Comparison of ENCODE assay signal across 22 cellular contexts in genomic region chr9:84863372-84863771, GRCh38.
DNase-seq lines count a peak whose midpoint lies in the region; ATAC-seq, FAIRE-seq and TF ChIP-seq lines count a peak whose summit lies in the region.
"Had no signal": no experiment of that assay in that cellular context is flagged by ENCODE, and none has a peak within 500 bp of the region (broad histone marks: within the 10 kb centered on the region; RNA-seq: fewer than 3 reads in every experiment).

No MANE protein-coding gene starts in this region.

- H3K27ac Mint-ChIP-seq in GM23338 (no peak overlapping the region), neural progenitor cell (peak overlapping the region; percentile 55)
- H3K27ac Mint-ChIP-seq: CD4-positive, alpha-beta T cell; IgD-negative memory B cell had no signal

- no peak overlapping the region for H3K9ac ChIP-seq in keratinocyte (ENCODE audit: control insufficient read depth, extremely low read depth, insufficient read depth, low read length)
- H3K9ac ChIP-seq in neural progenitor cell = no peak overlapping the region
- H3K9ac ChIP-seq: GM23248 had no signal

- H3K27me3 Mint-ChIP-seq in GM23338 (ENCODE audit: insufficient read depth, low read depth, poor library complexity) = peaks cover 10% of the 10 kb centered on the region
- H3K27me3 Mint-ChIP-seq in neural progenitor cell (ENCODE audit: insufficient read depth, low read depth) = peaks cover 2% of the 10 kb centered on the region
- H3K27me3 Mint-ChIP-seq: CD4-positive, alpha-beta T cell; IgD-negative memory B cell had no signal

- H3K4me3 ChIP-seq in GM23338 (no peak overlapping the region), RWPE2 (ENCODE audit: severe bottlenecking) (no peak overlapping the region), keratinocyte (ENCODE audit: control insufficient read depth in 2 of 3, extremely low read depth in 1 of 3, insufficient read depth in 2 of 3, low read depth in 1 of 3, low read length in 3 of 3) (no peak overlapping the region), neural progenitor cell (no peak overlapping the region)
- H3K4me3 ChIP-seq: A549, GM23248 had no signal

- no peaks in the 10 kb centered on the region for H3K27me3 ChIP-seq in GM23338 (ENCODE audit: insufficient read depth)
- H3K27me3 ChIP-seq in RWPE2 (ENCODE audit: insufficient read depth, poor library complexity, severe bottlenecking) = no peaks in the 10 kb centered on the region
- H3K27me3 ChIP-seq in keratinocyte (ENCODE audit: control insufficient read depth, extremely low read depth, insufficient read depth, low read length) = no peaks in the 10 kb centered on the region
- no peaks in the 10 kb centered on the region for H3K27me3 ChIP-seq in neural progenitor cell

- dilution Hi-C loops in keratinocyte (cut with MboI; ENCODE audit: extremely low pct_ligation_motif_present, low sequenced_read_pairs) = no loop called here

- peaks cover 57% of the 10 kb centered on the region for H3K4me1 Mint-ChIP-seq in GM23338
- H3K4me1 Mint-ChIP-seq in neural progenitor cell = peaks cover 66% of the 10 kb centered on the region
- H3K4me1 Mint-ChIP-seq: IgD-negative memory B cell had no signal

- H3K4me2 ChIP-seq in GM23338 = peak overlapping the region; percentile 46
- peak overlapping the region; percentile 11 for H3K4me2 ChIP-seq in keratinocyte (ENCODE audit: control insufficient read depth, extremely low read depth, insufficient read depth, low read depth, low read length)
- peak overlapping the region; percentile 38 for H3K4me2 ChIP-seq in neural progenitor cell
- H3K4me2 ChIP-seq: A549 had no signal

- FAIRE-seq in keratinocyte (lab: Jason Lieb, UNC) = no peak
- FAIRE-seq: A549, D721Med, G401.6, GM12891, HepG2 had no signal

- peaks cover 18% of the 10 kb centered on the region; the same call in 1 of the 2 replicates for H3K9me2 ChIP-seq in GM23338 (ENCODE audit: insufficient read depth)

- H4K20me1 ChIP-seq in GM23338 (replicated peaks; ENCODE audit: insufficient read depth) = no peaks in the 10 kb centered on the region
- no peaks in the 10 kb centered on the region for H4K20me1 ChIP-seq in keratinocyte (ENCODE audit: control insufficient read depth, extremely low read depth, insufficient read depth, low read length)
- no peaks in the 10 kb centered on the region for H4K20me1 ChIP-seq in neural progenitor cell (ENCODE audit: low read depth)

- DNase-seq in GM23338 (ENCODE audit: low spot score) (no peak), RWPE2 (ENCODE audit: low spot score) (no peak), keratinocyte (ENCODE audit: low read depth, low spot score) (no peak), neural progenitor cell (ENCODE audit: low spot score) (no peak), NCI-H2107 treated with DMSO at 0.1 percent for 48 hours (lab: John Stamatoyannopoulos, UW; ENCODE audit: unreplicated experiment) (no peak), medulla oblongata (ENCODE audit: extremely low spot score) (no peak)
- DNase-seq: AML-193; Caco-2; CD4-positive, alpha-beta T cell; HCEC 1CT had no signal

- ATAC-seq in GM23338 (no peak), RWPE2 (ENCODE audit: low read depth) (no peak), HG03196 (IDR thresholded peaks at IDR 0.05; ENCODE audit: unreplicated experiment) (no peak), HG03354 (IDR thresholded peaks at IDR 0.05; ENCODE audit: poor library complexity, severe bottlenecking, unreplicated experiment) (no peak)
- ATAC-seq: HepG2 had no signal

- H3K9me3 ChIP-seq in RWPE2 (ENCODE audit: severe bottlenecking) = no peaks in the 10 kb centered on the region
- H3K9me3 ChIP-seq in keratinocyte (ENCODE audit: control insufficient read depth, low read depth, low read length) = no peaks in the 10 kb centered on the region
- no peaks in the 10 kb centered on the region for H3K9me3 ChIP-seq in neural progenitor cell (ENCODE audit: low read depth)
- H3K9me3 ChIP-seq: A549, Caco-2 had no signal

- H3K27ac ChIP-seq in GM23338 (ENCODE audit: low read depth) (no peak overlapping the region), RWPE2 (ENCODE audit: poor library complexity, severe bottlenecking) (peak overlapping the region; percentile 48), keratinocyte (ENCODE audit: control insufficient read depth, insufficient read depth, low read length) (no peak overlapping the region), neural progenitor cell (no peak overlapping the region)
- H3K27ac ChIP-seq: 22Rv1, A549, C4-2B, GM23248, HL-60 had no signal

- H3F3A ChIP-seq in GM23338 (replicated peaks; ENCODE audit: low read depth) = no peaks in the 10 kb centered on the region
- peaks cover 27% of the 10 kb centered on the region for H3F3A ChIP-seq in neural progenitor cell (ENCODE audit: low read depth)

- H2AFZ ChIP-seq in GM23338 = no peak overlapping the region; the same call in 1 of the 2 replicates
- H2AFZ ChIP-seq in keratinocyte (ENCODE audit: control insufficient read depth, low read length) = no peak overlapping the region
- H2AFZ ChIP-seq in neural progenitor cell (replicated peaks) = peak overlapping the region; percentile 77
- H2AFZ ChIP-seq: GM23248 had no signal

- no peaks in the 10 kb centered on the region for H3K9me3 Mint-ChIP-seq in GM23338
- H3K9me3 Mint-ChIP-seq in neural progenitor cell = no peaks in the 10 kb centered on the region
- H3K9me3 Mint-ChIP-seq: CD4-positive, alpha-beta T cell; IgD-negative memory B cell had no signal

- H3K79me2 ChIP-seq in GM23338 (replicated peaks; ENCODE audit: insufficient read depth) (no peaks in the 10 kb centered on the region), keratinocyte (ENCODE audit: control insufficient read depth, insufficient read depth, low read length) (no peaks in the 10 kb centered on the region), neural progenitor cell (ENCODE audit: low read depth) (no peaks in the 10 kb centered on the region)

- H3K4me3 Mint-ChIP-seq in GM23338 (no peak overlapping the region), neural progenitor cell (no peak overlapping the region)
- H3K4me3 Mint-ChIP-seq: CD4-positive, alpha-beta T cell; IgD-negative memory B cell had no signal

- H3K36me3 Mint-ChIP-seq in GM23338 (ENCODE audit: low read depth) (no peaks in the 10 kb centered on the region), neural progenitor cell (peaks cover 3% of the 10 kb centered on the region)
- H3K36me3 Mint-ChIP-seq: IgD-negative memory B cell had no signal

- TF ChIP-seq CTCF in GM23338 (conservative IDR thresholded peaks at IDR 0.05; ENCODE audit: low read depth in 2 of 2) = no peak
- TF ChIP-seq CTCF in RWPE2 (IDR thresholded peaks at IDR 0.05; ENCODE audit: poor library complexity, severe bottlenecking) = no peak
- TF ChIP-seq CTCF in keratinocyte (optimal IDR thresholded peaks at IDR 0.05 in 1 of 3, IDR thresholded peaks at IDR 0.05 in 1 of 3, conservative IDR thresholded peaks at IDR 0.05 in 1 of 3; ENCODE audit: extremely low read depth in 1 of 3, insufficient read depth in 2 of 3, low read length in 3 of 3) = no peak
- no peak for TF ChIP-seq CTCF in neural progenitor cell (IDR thresholded peaks at IDR 0.05)

- H3K36me3 ChIP-seq in GM23338 (ENCODE audit: insufficient read depth) = no peaks in the 10 kb centered on the region
- no peaks in the 10 kb centered on the region for H3K36me3 ChIP-seq in RWPE2 (ENCODE audit: low read depth)
- H3K36me3 ChIP-seq in keratinocyte (ENCODE audit: control insufficient read depth in 2 of 2, extremely low read depth in 1 of 2, insufficient read depth in 2 of 2, low read length in 2 of 2) = no peaks in the 10 kb centered on the region
- no peaks in the 10 kb centered on the region for H3K36me3 ChIP-seq in neural progenitor cell

- H3K4me1 ChIP-seq in GM23338 (ENCODE audit: insufficient read depth) = peaks cover 36% of the 10 kb centered on the region
- peaks cover 11% of the 10 kb centered on the region for H3K4me1 ChIP-seq in RWPE2 (ENCODE audit: insufficient read depth, poor library complexity, severe bottlenecking)
- peaks cover 17% of the 10 kb centered on the region for H3K4me1 ChIP-seq in keratinocyte (ENCODE audit: control insufficient read depth, extremely low read depth, insufficient read depth, low read length)
- peaks cover 54% of the 10 kb centered on the region for H3K4me1 ChIP-seq in neural progenitor cell
- H3K4me1 ChIP-seq: A549, Caco-2 had no signal

- H3K9me1 ChIP-seq in keratinocyte (ENCODE audit: control insufficient read depth, extremely low read depth, insufficient read depth, low read length) = no peaks in the 10 kb centered on the region

TF ChIP-seq in GM23338, 12 proteins besides CTCF, POLR2A, EP300 and RAD21 (continues in another document):
- TF ChIP-seq ETS1 (IDR thresholded peaks at IDR 0.05) (no peak), CREB1 (CRISPR knock-in tag; IDR thresholded peaks at IDR 0.05; ENCODE audit: low read depth) (no peak), EZH2phosphoT487 (IDR thresholded peaks at IDR 0.05; ENCODE audit: unreplicated experiment) (no peak), POLR2AphosphoS5 (IDR thresholded peaks at IDR 0.05; ENCODE audit: low read depth) (no peak), ZNF331 (CRISPR knock-in tag; IDR thresholded peaks at IDR 0.05; ENCODE audit: low read depth) (no peak), STAT1 (IDR thresholded peaks at IDR 0.05; ENCODE audit: unreplicated experiment) (no peak), NANOG (IDR thresholded peaks at IDR 0.05; ENCODE audit: borderline replicate concordance) (no peak), ZNF114 (CRISPR knock-in tag; IDR thresholded peaks at IDR 0.05) (no peak), JUNB (IDR thresholded peaks at IDR 0.05; ENCODE audit: unreplicated experiment) (no peak)
